10 cellular contexts compared by ENCODE assay signal in the genomic region with DNA sequence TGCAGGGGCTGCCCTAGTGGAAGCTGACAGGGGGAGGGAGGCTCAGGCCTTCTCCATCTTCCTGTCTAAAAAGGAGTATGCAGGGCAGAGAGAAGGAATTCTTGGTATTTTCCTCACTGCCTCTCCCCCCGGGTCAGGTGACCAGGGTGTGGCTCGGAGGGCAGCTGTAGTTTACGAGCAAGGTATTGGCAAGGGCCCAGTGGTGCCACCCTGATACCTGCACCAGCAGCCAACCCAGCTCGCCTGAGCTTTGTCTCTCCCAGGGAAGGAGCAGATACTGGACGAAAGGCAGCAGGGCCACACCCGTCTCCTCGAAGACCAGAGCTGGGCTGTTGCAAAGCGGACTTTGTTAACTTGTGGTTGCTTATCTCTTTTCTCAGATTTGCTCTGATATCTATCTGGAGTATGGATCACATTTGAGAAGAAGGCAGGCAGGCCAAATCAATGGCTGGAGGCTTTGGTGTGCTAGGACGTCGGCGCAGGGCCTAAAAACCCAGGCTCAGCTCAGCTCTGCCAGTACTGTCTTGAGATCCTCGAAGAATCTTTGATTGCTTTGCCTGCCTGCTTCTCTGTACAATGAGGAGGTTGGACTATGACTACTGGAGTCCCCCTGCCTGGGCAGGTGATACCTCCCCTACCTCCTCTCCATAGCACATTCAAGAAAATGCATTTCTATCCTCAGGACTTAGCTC. TPM values are rescaled to one million over a fixed set of nuclear protein-coding genes. Genes with fewer than 3 reads are reported as not detected.
DNase-seq lines count a peak whose midpoint lies in the region; ATAC-seq and TF ChIP-seq lines count a peak whose summit lies in the region.
"Had no signal": no experiment of that assay in that cellular context is flagged by ENCODE, and none has a peak within 500 bp of the region (broad histone marks: within the 10 kb centered on the region; RNA-seq: fewer than 3 reads in every experiment).

No MANE protein-coding gene starts in this region.

- DNase-seq in Right ventricle myocardium superior (no peak), heart right ventricle (no peak), body of pancreas (peak; percentile 60 to 85 (median 76)), mucosa of gallbladder (ENCODE audit: low spot score) (peak; percentile 97), islet precursor cell (no peak), GM10248 (ENCODE audit: extremely low spot score) (no peak)
- DNase-seq: sigmoid colon, T1000 had no signal

- intact Hi-C loops in Right ventricle myocardium superior (cut with DNase I) (no loop called here), heart right ventricle (cut with DNase I) (no loop called here), body of pancreas (cut with DNase I) (no loop called here)

- 74 to 77% methylated on average over 12 of the region's 12 CpGs for WGBS in heart right ventricle, 2 donors
- WGBS in body of pancreas, 2 donors = 48 to 60% methylated on average over 9 to 12 of the region's 12 CpGs

- H3K27me3 ChIP-seq in heart right ventricle (peaks cover 0 to 9% (median 0%) of the 10 kb centered on the region in 7 donors), body of pancreas (no peaks in the 10 kb centered on the region)
- H3K27me3 ChIP-seq: sigmoid colon had no signal

- POLR2A ChIA-PET in GM10248 (lab: Yijun Ruan, JAX) = interaction anchor here (0.9 kb wide), 1 partner anchor 25 kb away, joined by 3 read pairs; a partner anchor contains a TSS

- H3K9me3 ChIP-seq in heart right ventricle (no peaks in the 10 kb centered on the region), body of pancreas (no peaks in the 10 kb centered on the region)
- H3K9me3 ChIP-seq: sigmoid colon had no signal

- TF ChIP-seq CTCF in heart right ventricle (IDR thresholded peaks at IDR 0.05) (no peak), body of pancreas (IDR thresholded peaks at IDR 0.05) (no peak), GM10248 (IDR thresholded peaks at IDR 0.05; ENCODE audit: control extremely low read depth, extremely low read depth, low read depth, missing control alignments) (no peak)

- no peaks in the 10 kb centered on the region for H3K36me3 ChIP-seq in heart right ventricle
- H3K36me3 ChIP-seq in body of pancreas (replicated peaks in 1 of 2; ENCODE audit: insufficient read depth in 1 of 2, low read depth in 2 of 2) = no peaks in the 10 kb centered on the region
- H3K36me3 ChIP-seq: sigmoid colon had no signal

- H3K27ac ChIP-seq in heart right ventricle (no peak overlapping the region), body of pancreas (peak overlapping the region; percentile 65 to 86 (median 76))
- H3K27ac ChIP-seq: sigmoid colon had no signal

- peak in 2 of 3 donors; percentile 18 to 31 for TF ChIP-seq POLR2A in body of pancreas (IDR thresholded peaks at IDR 0.05)

- H3K4me3 ChIP-seq in heart right ventricle (no peak overlapping the region), body of pancreas (no peak overlapping the region)
- H3K4me3 ChIP-seq: sigmoid colon had no signal

- CTCF ChIA-PET in GM10248 (lab: Yijun Ruan, JAX) = interaction anchor here (0.6 to 1.2 kb wide), 2 partner anchors 12 to 118 kb away, joined by 3 read pairs; no protein-coding TSS in a partner anchor

- H3K4me1 ChIP-seq in heart right ventricle (peaks cover 0 to 1% (median 0%) of the 10 kb centered on the region in 9 donors), body of pancreas (peaks cover 99% of the 10 kb centered on the region)
- H3K4me1 ChIP-seq: sigmoid colon had no signal

- peak; percentile 22 for ATAC-seq in Right ventricle myocardium superior (ENCODE audit: poor library complexity)
- ATAC-seq in heart right ventricle = no peak
- peak; percentile 62 for ATAC-seq in body of pancreas
- no peak for ATAC-seq in GM21717 (IDR thresholded peaks at IDR 0.05; ENCODE audit: unreplicated experiment)
- ATAC-seq in GM19328 (IDR thresholded peaks at IDR 0.05; ENCODE audit: unreplicated experiment) = no peak

RNA-seq across cellular contexts. Expression of a gene that starts 25.3 kb away (rescaled TPM):
- total RNA-seq in Right ventricle myocardium superior = 0.65 TPM
- total RNA-seq in heart right ventricle = 1 to 10 TPM in 1 of 10 donors, under 1 TPM in 8, not detected in 1; 0.06 to 1.1 (median 0.21) TPM
- under 1 TPM; 0.33 to 0.66 TPM for polyA plus RNA-seq in heart right ventricle
- 10 to 100 TPM; 16.9 to 31.0 TPM for total RNA-seq in body of pancreas
- total RNA-seq in mucosa of gallbladder = 242 TPM

Comparison
In these comparisons a context has a peak if more than half of its experiments do, and no peak if none do; other contexts are left out.
1. ATAC-seq: peak in Right ventricle myocardium superior (single experiment) and body of pancreas (single experiment); none in heart right ventricle (0 of 8), GM21717 (single experiment) and GM19328 (single experiment).
2. DNase-seq: peak in body of pancreas (4 of 4) and mucosa of gallbladder (single experiment); none in Right ventricle myocardium superior (single experiment), heart right ventricle (0 of 2), islet precursor cell (single experiment) and GM10248 (single experiment).
3. H3K27ac ChIP-seq: peak in body of pancreas (4 of 4); none in heart right ventricle (0 of 10).
4. RNA of a gene that starts 25.3 kb away (total RNA-seq): 242 TPM in mucosa of gallbladder (single experiment) and 16.9 to 31.0 TPM in body of pancreas; 0.65 TPM in Right ventricle myocardium superior (single experiment) and 0.06 to 1.1 TPM in heart right ventricle; every median in the first group is over 4 times any median in the second.